Comparison of ENCODE assay signal across 10 cellular contexts in the genomic region with DNA sequence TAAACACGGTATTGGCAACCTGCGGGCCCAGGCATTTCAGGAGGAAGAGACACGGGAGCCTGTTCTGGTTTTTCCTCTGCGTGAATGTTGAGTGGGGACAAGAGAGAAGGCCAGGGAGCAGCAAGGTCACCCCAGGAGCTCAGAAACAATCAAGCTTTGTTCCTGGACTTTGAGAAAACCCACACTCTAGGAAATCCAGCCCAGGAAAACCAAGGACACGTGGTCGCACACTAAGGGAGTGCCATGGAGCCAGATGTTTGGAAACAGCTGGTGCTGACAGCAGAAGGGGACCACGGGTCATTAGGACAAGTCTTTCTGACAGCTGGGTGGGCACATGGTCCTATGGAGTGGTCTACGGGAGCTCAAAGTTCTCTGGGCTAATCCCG. TPM values are rescaled to one million over a fixed set of nuclear protein-coding genes. Genes with fewer than 3 reads are reported as not detected.
DNase-seq lines count a peak whose midpoint lies in the region; ATAC-seq, FAIRE-seq and TF ChIP-seq lines count a peak whose summit lies in the region.
"Had no signal": no experiment of that assay in that cellular context is flagged by ENCODE, and none has a peak within 500 bp of the region (broad histone marks: within the 10 kb centered on the region; RNA-seq: fewer than 3 reads in every experiment).

No MANE protein-coding gene starts in this region.

- ATAC-seq in effector memory CD8-positive, alpha-beta T cell (replicated peaks), result no peak
- ATAC-seq: PC-3 had no signal

- H3K36me3 ChIP-seq in mucosa of stomach (ENCODE audit: control insufficient read depth, insufficient read depth, low read length), result peaks cover 17% of the 10 kb centered on the region
- peaks cover 44 to 76% (median 59%) of the 10 kb centered on the region in 3 donors for H3K36me3 ChIP-seq in tibial artery

- H3K4me3 ChIP-seq in mucosa of stomach (ENCODE audit: low read length), result no peak overlapping the region
- H3K4me3 ChIP-seq in tibial artery, result no peak overlapping the region

- H3K9me3 ChIP-seq in mucosa of stomach (ENCODE audit: control insufficient read depth, low read length) (no peaks in the 10 kb centered on the region), tibial artery (no peaks in the 10 kb centered on the region)

- no peak for FAIRE-seq in frontal cortex (lab: Jason Lieb, UNC)

- no peaks in the 10 kb centered on the region for H3K27me3 Mint-ChIP-seq in activated CD4-positive, alpha-beta T cell treated with anti-CD3 and anti-CD28 coated beads, Interleukin-2, amount 10 ng/mL, durations not matched to agents 24 days and 14 days
- H3K27me3 Mint-ChIP-seq in effector memory CD8-positive, alpha-beta T cell, result no peaks in the 10 kb centered on the region

- intact Hi-C loops in activated CD4-positive, alpha-beta T cell treated with anti-CD3 and anti-CD28 coated beads, Interleukin-2, amount 10 ng/mL, durations not matched to agents 24 days and 14 days (cut with micrococcal nuclease), result loop anchor here (1.0 kb wide), 4 partner anchors 10 to 34 kb away; no protein-coding TSS in a partner anchor
- intact Hi-C loops in tibial artery (cut with DNase I; ENCODE audit: low total_unique reads), result no loop called here

- TF ChIP-seq CTCF in tibial artery (IDR thresholded peaks at IDR 0.05), result no peak

- peak overlapping the region; percentile 44 for H3K9ac ChIP-seq in mucosa of stomach (ENCODE audit: low read length)

- peak overlapping the region; percentile 95 for H3K27ac ChIP-seq in tibial artery

- peaks cover 67% of the 10 kb centered on the region for H3K4me1 Mint-ChIP-seq in activated CD4-positive, alpha-beta T cell treated with anti-CD3 and anti-CD28 coated beads, Interleukin-2, amount 10 ng/mL, durations not matched to agents 24 days and 14 days
- peaks cover 55 to 67% of the 10 kb centered on the region in 2 donors for H3K4me1 Mint-ChIP-seq in effector memory CD8-positive, alpha-beta T cell (ENCODE audit: low read depth in 2 of 2)

- peaks cover 69% of the 10 kb centered on the region for H3K36me3 Mint-ChIP-seq in activated CD4-positive, alpha-beta T cell treated with anti-CD3 and anti-CD28 coated beads, Interleukin-2, amount 10 ng/mL, durations not matched to agents 24 days and 14 days (ENCODE audit: low read depth)
- peaks cover 94% of the 10 kb centered on the region for H3K36me3 Mint-ChIP-seq in effector memory CD8-positive, alpha-beta T cell (ENCODE audit: insufficient read depth)

- H3K9me3 Mint-ChIP-seq in activated CD4-positive, alpha-beta T cell treated with anti-CD3 and anti-CD28 coated beads, Interleukin-2, amount 10 ng/mL, durations not matched to agents 24 days and 14 days, result no peaks in the 10 kb centered on the region
- H3K9me3 Mint-ChIP-seq in effector memory CD8-positive, alpha-beta T cell, result no peaks in the 10 kb centered on the region

- peaks cover 37% of the 10 kb centered on the region for H3K4me1 ChIP-seq in mucosa of stomach (ENCODE audit: control insufficient read depth, insufficient read depth, low read length)
- peaks cover 0 to 99% (median 84%) of the 10 kb centered on the region in 4 donors for H3K4me1 ChIP-seq in tibial artery

- DNase-seq in activated CD4-positive, alpha-beta T cell treated with anti-CD3 and anti-CD28 coated beads, Interleukin-2, amount 10 ng/mL, durations not matched to agents 24 days and 14 days, result no peak
- DNase-seq in activated CD4-positive, alpha-beta T cell treated with anti-CD3 and anti-CD28 coated beads for 1 hour, result no peak
- DNase-seq in effector memory CD8-positive, alpha-beta T cell, result no peak
- no peak for DNase-seq in tibial artery
- no peak for DNase-seq in ACHN
- DNase-seq in HuH-7 (ENCODE audit: low spot score), result no peak
- no peak for DNase-seq in frontal cortex (ENCODE audit: low spot score in 2 of 2)
- DNase-seq: NCI-H1048, PC-3 had no signal

- H3K27me3 ChIP-seq in mucosa of stomach (ENCODE audit: control insufficient read depth, insufficient read depth, low read length) (no peaks in the 10 kb centered on the region), tibial artery (no peaks in the 10 kb centered on the region)

- in situ Hi-C loops in ACHN (cut with HindIII; ENCODE audit: low pct_ligation_motif_present, low pct_unique_long_range_greater_than_20kb, low sequenced_read_pairs), result no loop called here

- H3K27ac Mint-ChIP-seq in activated CD4-positive, alpha-beta T cell treated with anti-CD3 and anti-CD28 coated beads, Interleukin-2, amount 10 ng/mL, durations not matched to agents 24 days and 14 days, result peak overlapping the region; percentile 86
- peak overlapping the region; percentile 70 to 94 for H3K27ac Mint-ChIP-seq in effector memory CD8-positive, alpha-beta T cell

- peak overlapping the region; percentile 57 for H3K4me3 Mint-ChIP-seq in activated CD4-positive, alpha-beta T cell treated with anti-CD3 and anti-CD28 coated beads, Interleukin-2, amount 10 ng/mL, durations not matched to agents 24 days and 14 days
- H3K4me3 Mint-ChIP-seq in effector memory CD8-positive, alpha-beta T cell, result peak overlapping the region; percentile 61 to 73

RNA-seq across cellular contexts. Expression of a gene that starts 44.1 kb away (rescaled TPM):
- total RNA-seq in activated CD4-positive, alpha-beta T cell treated with anti-CD3 and anti-CD28 coated beads, Interleukin-2, amount 10 ng/mL, durations not matched to agents 24 days and 14 days, result 625 and 633 TPM in 2 replicates
- 32.2 TPM for total RNA-seq in frontal cortex

Comparison
In these comparisons a context has a peak if more than half of its experiments do, and no peak if none do; other contexts are left out.
1. RNA of a gene that starts 44.1 kb away (total RNA-seq): 625 to 633 TPM in activated CD4-positive, alpha-beta T cell treated with anti-CD3 and anti-CD28 coated beads, Interleukin-2, amount 10 ng/mL, durations not matched to agents 24 days and 14 days; 32.2 TPM in frontal cortex (single experiment); every median in the first group is over 10 times any median in the second.